15 cellular contexts compared by ENCODE assay signal in genomic region chr14:61335049-61335448, GRCh38. TPM values are rescaled to one million over a fixed set of nuclear protein-coding genes. Genes with fewer than 3 reads are reported as not detected.
DNase-seq lines count a peak whose midpoint lies in the region; ATAC-seq and TF ChIP-seq lines count a peak whose summit lies in the region.
"Had no signal": no experiment of that assay in that cellular context is flagged by ENCODE, and none has a peak within 500 bp of the region (broad histone marks: within the 10 kb centered on the region; RNA-seq: fewer than 3 reads in every experiment).

No MANE protein-coding gene starts in this region.

- peak overlapping the region; percentile 99 for H3K27ac Mint-ChIP-seq in CD4-positive, alpha-beta T cell
- peak overlapping the region; percentile 97 to 100 (median 99) for H3K27ac Mint-ChIP-seq in CD8-positive, alpha-beta memory T cell
- peak overlapping the region; percentile 90 for H3K27ac Mint-ChIP-seq in activated T-helper 2 cell treated with anti-CD3 and anti-CD28 coated beads, Interferon-gamma antibody, Interleukin-2, Interleukin-4, amounts not matched to agents 10 μg/mL and 5 μg/mL and 100 μg/mL, durations not matched to agents 14 hours and 24 hours and 36 hours
- peak overlapping the region in 9 of 10 donors; percentile 96 to 100 (median 99) for H3K27ac Mint-ChIP-seq in naive thymus-derived CD8-positive, alpha-beta T cell

- peak; percentile 27 for ATAC-seq in CD4-positive, alpha-beta T cell (ENCODE audit: poor library complexity)
- peak; percentile 7 to 18 for ATAC-seq in naive thymus-derived CD8-positive, alpha-beta T cell
- ATAC-seq in GM18502 (IDR thresholded peaks at IDR 0.05; ENCODE audit: poor library complexity, unreplicated experiment): no peak

- no peaks in the 10 kb centered on the region for H3K36me3 ChIP-seq in CD8-positive, alpha-beta memory T cell (ENCODE audit: insufficient read depth, low read length)
- H3K36me3 ChIP-seq: suprapubic skin had no signal

- no peak for TF ChIP-seq CTCF in CD4-positive, alpha-beta T cell (IDR thresholded peaks at IDR 0.05)

- H3K9me3 Mint-ChIP-seq in CD4-positive, alpha-beta T cell: no peaks in the 10 kb centered on the region
- H3K9me3 Mint-ChIP-seq in CD8-positive, alpha-beta memory T cell: no peaks in the 10 kb centered on the region
- H3K9me3 Mint-ChIP-seq in activated T-helper 2 cell treated with anti-CD3 and anti-CD28 coated beads, Interferon-gamma antibody, Interleukin-2, Interleukin-4, amounts not matched to agents 10 μg/mL and 5 μg/mL and 100 μg/mL, durations not matched to agents 14 hours and 24 hours and 36 hours: no peaks in the 10 kb centered on the region
- H3K9me3 Mint-ChIP-seq in naive thymus-derived CD8-positive, alpha-beta T cell: no peaks in the 10 kb centered on the region

- no peak for DNase-seq in CD4-positive, alpha-beta T cell
- peak in 2 of 5 donors; percentile 41 to 74 for DNase-seq in CD8-positive, alpha-beta memory T cell
- DNase-seq in activated T-helper 2 cell treated with anti-CD3 and anti-CD28 coated beads, Interferon-gamma antibody, Interleukin-2, Interleukin-4, amounts not matched to agents 10 μg/mL and 5 μg/mL and 100 μg/mL, durations not matched to agents 14 hours and 24 hours and 36 hours (ENCODE audit: low spot score): no peak
- peak in 6 of 10 donors; percentile 33 to 70 (median 58) for DNase-seq in naive thymus-derived CD8-positive, alpha-beta T cell
- DNase-seq in effector CD8-positive, alpha-beta T cell (lab: John Stamatoyannopoulos, UW): no peak
- no peak for DNase-seq in NCI-H524 treated with DMSO at 0.1 percent for 48 hours (lab: John Stamatoyannopoulos, UW)
- DNase-seq: anterior cingulate cortex, MV-4-11, NCI-H187 treated with DMSO at 0.1 percent for 48 hours, NCI-H446, SK-N-SH had no signal

- H3K4me3 ChIP-seq in CD8-positive, alpha-beta memory T cell (ENCODE audit: low read length): peak overlapping the region; percentile 50
- H3K4me3 ChIP-seq: smooth muscle cell, suprapubic skin had no signal

- no peaks in the 10 kb centered on the region for H3K27me3 ChIP-seq in CD4-positive, alpha-beta T cell (ENCODE audit: control insufficient read depth, insufficient read depth, low read length)
- H3K27me3 ChIP-seq in CD8-positive, alpha-beta memory T cell (ENCODE audit: insufficient read depth, low read length, poor library complexity, severe bottlenecking): no peaks in the 10 kb centered on the region
- H3K27me3 ChIP-seq: suprapubic skin had no signal

- H3K36me3 Mint-ChIP-seq in CD4-positive, alpha-beta T cell (ENCODE audit: low read depth): peaks cover 48% of the 10 kb centered on the region
- H3K36me3 Mint-ChIP-seq in CD8-positive, alpha-beta memory T cell: peaks cover 7 to 49% (median 15%) of the 10 kb centered on the region in 3 donors
- H3K36me3 Mint-ChIP-seq in activated T-helper 2 cell treated with anti-CD3 and anti-CD28 coated beads, Interferon-gamma antibody, Interleukin-2, Interleukin-4, amounts not matched to agents 10 μg/mL and 5 μg/mL and 100 μg/mL, durations not matched to agents 14 hours and 24 hours and 36 hours (ENCODE audit: low read depth): peaks cover 6% of the 10 kb centered on the region
- H3K36me3 Mint-ChIP-seq in naive thymus-derived CD8-positive, alpha-beta T cell: peaks cover 0 to 17% (median 16%) of the 10 kb centered on the region in 3 donors

- peaks cover 82% of the 10 kb centered on the region for H3K4me1 Mint-ChIP-seq in CD4-positive, alpha-beta T cell (ENCODE audit: low read depth)
- H3K4me1 Mint-ChIP-seq in CD8-positive, alpha-beta memory T cell: peaks cover 79 to 91% (median 89%) of the 10 kb centered on the region in 3 donors
- H3K4me1 Mint-ChIP-seq in activated T-helper 2 cell treated with anti-CD3 and anti-CD28 coated beads, Interferon-gamma antibody, Interleukin-2, Interleukin-4, amounts not matched to agents 10 μg/mL and 5 μg/mL and 100 μg/mL, durations not matched to agents 14 hours and 24 hours and 36 hours (ENCODE audit: low read depth): peaks cover 74% of the 10 kb centered on the region
- peaks cover 43 to 90% (median 84%) of the 10 kb centered on the region in 4 donors for H3K4me1 Mint-ChIP-seq in naive thymus-derived CD8-positive, alpha-beta T cell

- H3K4me1 ChIP-seq in CD8-positive, alpha-beta memory T cell (ENCODE audit: insufficient read depth, low read length): peaks cover 91% of the 10 kb centered on the region

- no peaks in the 10 kb centered on the region for H3K9me3 ChIP-seq in CD4-positive, alpha-beta T cell (ENCODE audit: control insufficient read depth, low read length)
- H3K9me3 ChIP-seq in CD8-positive, alpha-beta memory T cell (ENCODE audit: low read length): no peaks in the 10 kb centered on the region
- H3K9me3 ChIP-seq: SK-N-SH, suprapubic skin had no signal

- POLR2A ChIA-PET in CD4-positive, alpha-beta T cell (lab: Charles Lee): interaction anchor here (0.7 to 10.4 kb wide), 10 partner anchors 10 to 360 kb away, joined by 3 to 185 read pairs (median 6); partner anchors contain the start of genes HIF1A and PRKCH
- POLR2A ChIA-PET in CD8-positive, alpha-beta memory T cell (lab: Charles Lee): interaction anchor here (1.2 to 3.8 kb wide), 3 partner anchors 13 to 51 kb away, joined by 5 to 29 read pairs (median 6); partner anchors contain the start of gene PRKCH
- POLR2A ChIA-PET in naive thymus-derived CD8-positive, alpha-beta T cell (lab: Charles Lee): interaction anchor here (0.7 to 14.5 kb wide), 8 partner anchors 11 to 143 kb away, joined by 3 to 259 read pairs (median 6); partner anchors contain the start of genes PRKCH and TMEM30B

- H3K27ac ChIP-seq in CD4-positive, alpha-beta T cell (ENCODE audit: low read depth, low read length): peak overlapping the region; percentile 98
- H3K27ac ChIP-seq in CD8-positive, alpha-beta memory T cell (ENCODE audit: low read depth, low read length): peak overlapping the region; percentile 79
- H3K27ac ChIP-seq: suprapubic skin had no signal

- H3K27me3 Mint-ChIP-seq in CD4-positive, alpha-beta T cell: no peaks in the 10 kb centered on the region
- no peaks in the 10 kb centered on the region for H3K27me3 Mint-ChIP-seq in CD8-positive, alpha-beta memory T cell
- H3K27me3 Mint-ChIP-seq in activated T-helper 2 cell treated with anti-CD3 and anti-CD28 coated beads, Interferon-gamma antibody, Interleukin-2, Interleukin-4, amounts not matched to agents 10 μg/mL and 5 μg/mL and 100 μg/mL, durations not matched to agents 14 hours and 24 hours and 36 hours (ENCODE audit: low read depth): no peaks in the 10 kb centered on the region
- no peaks in the 10 kb centered on the region for H3K27me3 Mint-ChIP-seq in naive thymus-derived CD8-positive, alpha-beta T cell

- intact Hi-C loops in CD4-positive, alpha-beta T cell (cut with DNase I, micrococcal nuclease): loop anchor here in 1 of 2 experiments (5.0 kb wide), 1 partner anchor 362 kb away; the partner anchor contains the start of gene HIF1A
- intact Hi-C loops in activated T-helper 2 cell treated with anti-CD3 and anti-CD28 coated beads, Interferon-gamma antibody, Interleukin-2, Interleukin-4, amounts not matched to agents 10 μg/mL and 5 μg/mL and 100 μg/mL, durations not matched to agents 14 hours and 24 hours and 36 hours (cut with micrococcal nuclease): no loop called here

- CTCF ChIA-PET in CD4-positive, alpha-beta T cell (lab: Charles Lee): interaction anchor here (1.3 to 6.3 kb wide), 2 partner anchors 9 to 13 kb away, joined by 5 to 29 read pairs; partner anchors contain the start of gene PRKCH
- CTCF ChIA-PET in CD8-positive, alpha-beta memory T cell (lab: Charles Lee): interaction anchor here (0.8 to 3.0 kb wide), 5 partner anchors 9 to 69 kb away, joined by 3 to 31 read pairs (median 5); partner anchors contain the start of gene PRKCH

- H3K4me3 Mint-ChIP-seq in CD4-positive, alpha-beta T cell: peak overlapping the region; percentile 87
- H3K4me3 Mint-ChIP-seq in CD8-positive, alpha-beta memory T cell: peak overlapping the region; percentile 69 to 91 (median 84)
- peak overlapping the region; percentile 51 for H3K4me3 Mint-ChIP-seq in activated T-helper 2 cell treated with anti-CD3 and anti-CD28 coated beads, Interferon-gamma antibody, Interleukin-2, Interleukin-4, amounts not matched to agents 10 μg/mL and 5 μg/mL and 100 μg/mL, durations not matched to agents 14 hours and 24 hours and 36 hours (ENCODE audit: low read depth)
- peak overlapping the region; percentile 61 to 90 (median 86) for H3K4me3 Mint-ChIP-seq in naive thymus-derived CD8-positive, alpha-beta T cell

RNA-seq across cellular contexts. Expression of gene PRKCH, which starts 13.7 kb away (rescaled TPM):
- 100 to 1,000 TPM; 378 to 385 TPM for total RNA-seq in CD4-positive, alpha-beta T cell
- 100 to 1,000 TPM; 165 to 166 TPM for total RNA-seq in CD8-positive, alpha-beta memory T cell
- polyA plus RNA-seq in CD8-positive, alpha-beta memory T cell: 369 TPM
- 101 and 102 TPM in 2 replicates for total RNA-seq in activated T-helper 2 cell treated with anti-CD3 and anti-CD28 coated beads, Interferon-gamma antibody, Interleukin-2, Interleukin-4, amounts not matched to agents 10 μg/mL and 5 μg/mL and 100 μg/mL, durations not matched to agents 14 hours and 24 hours and 36 hours
- 100 to 1,000 TPM; 284 to 306 TPM for total RNA-seq in naive thymus-derived CD8-positive, alpha-beta T cell
- polyA plus RNA-seq in naive thymus-derived CD8-positive, alpha-beta T cell: 100 to 1,000 TPM; 184 to 264 (median 209) TPM

RNA-seq across cellular contexts. Expression of gene TMEM30B, which starts 53.9 kb away (rescaled TPM):
- 1 to 10 TPM; 8.9 to 9.1 TPM for total RNA-seq in CD4-positive, alpha-beta T cell
- total RNA-seq in CD8-positive, alpha-beta memory T cell: 1 to 10 TPM; 1.7 to 1.9 TPM
- 6.5 TPM for polyA plus RNA-seq in CD8-positive, alpha-beta memory T cell
- total RNA-seq in activated T-helper 2 cell treated with anti-CD3 and anti-CD28 coated beads, Interferon-gamma antibody, Interleukin-2, Interleukin-4, amounts not matched to agents 10 μg/mL and 5 μg/mL and 100 μg/mL, durations not matched to agents 14 hours and 24 hours and 36 hours: 0.46 and 0.66 TPM in 2 replicates
- total RNA-seq in naive thymus-derived CD8-positive, alpha-beta T cell: 1 to 10 TPM; 3.5 to 4.1 TPM
- polyA plus RNA-seq in naive thymus-derived CD8-positive, alpha-beta T cell: 1 to 10 TPM; 4.2 to 7.8 (median 6.4) TPM
- total RNA-seq: RPMI7951 had no signal

Comparison
In these comparisons a context has a peak if more than half of its experiments do, and no peak if none do; other contexts are left out.
1. DNase-seq: peak in naive thymus-derived CD8-positive, alpha-beta T cell (6 of 10); none in CD4-positive, alpha-beta T cell (0 of 10), activated T-helper 2 cell treated with anti-CD3 and anti-CD28 coated beads, Interferon-gamma antibody, Interleukin-2, Interleukin-4, amounts not matched to agents 10 μg/mL and 5 μg/mL and 100 μg/mL, durations not matched to agents 14 hours and 24 hours and 36 hours (single experiment), effector CD8-positive, alpha-beta T cell (single experiment) and NCI-H524 treated with DMSO at 0.1 percent for 48 hours (single experiment).
2. Peak in every context shown above with its lines, with median percentiles within 50 percentile points of each other: H3K27ac Mint-ChIP-seq and H3K4me3 Mint-ChIP-seq.